In the genomic region with DNA sequence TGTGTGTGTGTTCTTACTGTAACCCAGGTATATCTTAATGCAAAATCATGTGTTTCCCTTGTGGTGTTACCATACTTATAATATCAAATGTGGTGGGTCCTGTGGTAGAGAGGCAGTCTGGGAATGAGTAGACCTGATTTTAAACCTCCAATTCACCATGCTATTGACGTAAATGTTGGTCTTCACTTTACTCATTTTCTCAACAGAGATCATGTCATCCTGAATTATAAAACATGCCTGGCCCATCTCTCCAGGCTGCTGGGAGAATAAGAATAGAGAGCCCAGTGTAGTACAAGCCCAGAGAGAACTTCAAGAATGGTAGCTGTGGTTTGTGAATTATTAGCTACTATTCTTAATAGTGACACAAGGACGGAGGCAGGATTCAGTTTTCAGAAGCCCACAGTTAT, we compare ENCODE assay signal across 1 cellular context.
TF ChIP-seq lines count a peak whose summit lies in the region.

No MANE protein-coding gene starts in this region.

TF ChIP-seq in GM12878, 131 proteins besides CTCF, POLR2A, EP300 and RAD21 (continued from another document):
- TF ChIP-seq MEF2B (IDR thresholded peaks at IDR 0.05; ENCODE audit: partially characterized antibody, poor library complexity, severe bottlenecking): peak; percentile 54
- TF ChIP-seq BCL3 (IDR thresholded peaks at IDR 0.05; ENCODE audit: borderline replicate concordance, insufficient read depth, low read depth, low read length, poor library complexity, severe bottlenecking): peak; percentile 4
- no peak for TF ChIP-seq ASH2L (IDR thresholded peaks at IDR 0.05; ENCODE audit: borderline replicate concordance, low read depth)
- no peak for TF ChIP-seq HCFC1 (IDR thresholded peaks at IDR 0.05; ENCODE audit: low read length)
- peak; percentile 78 for TF ChIP-seq DPF2 (IDR thresholded peaks at IDR 0.05)
- TF ChIP-seq CBX3 (IDR thresholded peaks at IDR 0.05; ENCODE audit: borderline replicate concordance, low read depth): no peak
- no peak for TF ChIP-seq MTA3 (IDR thresholded peaks at IDR 0.05; ENCODE audit: borderline replicate concordance, low read length)
- peak; percentile 78; the same call in 1 of the 2 replicates for TF ChIP-seq PAX5 (IDR thresholded peaks at IDR 0.05; ENCODE audit: borderline replicate concordance, low read depth, low read length)
- no peak for TF ChIP-seq E2F8 (IDR thresholded peaks at IDR 0.05; ENCODE audit: low read depth, partially characterized antibody)
- no peak for TF ChIP-seq RAD51 (IDR thresholded peaks at IDR 0.05)
- no peak for TF ChIP-seq SREBF2 (IDR thresholded peaks at IDR 0.05; ENCODE audit: low read length)
- TF ChIP-seq TBL1XR1 (IDR thresholded peaks at IDR 0.05; ENCODE audit: low read depth, low read length): no peak
- no peak for TF ChIP-seq TAF1 (IDR thresholded peaks at IDR 0.05; ENCODE audit: borderline replicate concordance, low read depth, low read length)
- TF ChIP-seq CEBPB (IDR thresholded peaks at IDR 0.05; ENCODE audit: borderline replicate concordance in 1 of 2, low read depth in 2 of 2, low read length in 2 of 2): no peak
- peak; percentile 48; the same call in 1 of the 2 replicates for TF ChIP-seq GABPA (IDR thresholded peaks at IDR 0.05; ENCODE audit: low read depth)
- TF ChIP-seq SMAD1 (IDR thresholded peaks at IDR 0.05; ENCODE audit: low read depth, partially characterized antibody): no peak
- TF ChIP-seq YY1 (IDR thresholded peaks at IDR 0.05; ENCODE audit: low read depth, low read length): no peak
- peak; percentile 51; the same call in 1 of the 2 replicates for TF ChIP-seq ZBED1 (IDR thresholded peaks at IDR 0.05; ENCODE audit: borderline replicate concordance)
- TF ChIP-seq MEF2A (IDR thresholded peaks at IDR 0.05; ENCODE audit: insufficient read depth, low read depth, low read length): peak; percentile 66
- TF ChIP-seq YBX1 (IDR thresholded peaks at IDR 0.05): no peak
- TF ChIP-seq TCF12 (IDR thresholded peaks at IDR 0.05; ENCODE audit: low read depth, low read length): no peak
- TF ChIP-seq EED (IDR thresholded peaks at IDR 0.05; ENCODE audit: low read depth): peak; percentile 89
- TF ChIP-seq NR2C2 (IDR thresholded peaks at IDR 0.05; ENCODE audit: borderline replicate concordance, control insufficient read depth, insufficient read length, low read depth): no peak
- no peak for TF ChIP-seq E2F4 (IDR thresholded peaks at IDR 0.05; ENCODE audit: low read depth, low read length)
- TF ChIP-seq MYB (IDR thresholded peaks at IDR 0.05; ENCODE audit: borderline replicate concordance, low read depth, low read length): no peak
- TF ChIP-seq RUNX3 (IDR thresholded peaks at IDR 0.05; ENCODE audit: low read length): peak; percentile 98
- TF ChIP-seq ZNF24 (IDR thresholded peaks at IDR 0.05): peak; percentile 15; the same call in 1 of the 2 replicates
- no peak for TF ChIP-seq STAT1 (conservative IDR thresholded peaks at IDR 0.05)
- TF ChIP-seq IKZF1 (conservative IDR thresholded peaks at IDR 0.05): peak; percentile 56
